In the genomic region with DNA sequence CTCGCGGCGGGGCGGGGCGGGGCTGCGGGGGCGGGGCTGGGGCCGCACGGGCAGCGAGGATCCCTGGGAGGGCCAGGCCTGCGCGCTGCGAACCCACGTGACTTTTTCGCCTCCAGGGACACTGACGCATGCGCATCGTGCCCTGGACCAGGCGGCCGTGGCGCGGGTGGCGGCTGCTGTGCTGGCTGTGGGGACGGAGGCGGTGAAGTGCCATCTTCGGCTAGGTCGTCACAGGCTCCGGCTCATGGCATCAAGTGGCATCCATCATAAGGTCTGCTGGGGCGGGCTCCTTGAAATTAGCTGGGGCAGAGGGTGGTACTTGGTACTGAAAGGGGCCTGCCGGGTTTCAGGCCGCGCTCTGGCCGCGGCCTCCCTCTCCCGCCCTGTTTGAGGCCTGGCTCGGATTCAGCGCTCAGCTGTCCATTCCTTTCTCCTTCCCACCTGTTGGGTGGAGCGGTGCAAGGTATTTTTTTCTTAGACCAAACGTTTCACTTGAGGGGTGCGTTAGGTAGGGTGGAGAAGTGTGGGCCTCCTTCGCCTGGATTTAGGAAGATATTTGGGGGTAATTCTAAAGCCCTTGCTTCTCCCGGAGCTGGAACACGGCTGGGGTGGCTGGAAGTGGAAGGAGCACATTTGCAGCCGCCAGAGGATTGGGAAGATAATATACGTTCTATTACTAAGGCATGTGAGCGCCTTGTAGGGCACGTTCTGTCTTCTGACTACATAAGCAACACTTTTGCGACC, we compare ENCODE assay signal across 8 cellular contexts. TPM values are rescaled to one million over a fixed set of nuclear protein-coding genes. Genes with fewer than 3 reads are reported as not detected.
A peak's percentile ranks its signal among the peaks of the same experiment; 100 is the strongest.
DNase-seq lines count a peak whose midpoint lies in the region; ATAC-seq and TF ChIP-seq lines count a peak whose summit lies in the region.

Gene PRPF39, plus strand, starts transcription at position 138 of the 744 bp plus-strand sequence. CDS start 11,124 bp downstream, outside the sequence.

- TF ChIP-seq CTCF in KMS-11 (conservative IDR thresholded peaks at IDR 0.05; ENCODE audit: low read depth, low read length) (no peak), Panc1 (IDR thresholded peaks at IDR 0.05) (no peak), esophagus muscularis mucosa (IDR thresholded peaks at IDR 0.05) (no peak)

- H3K79me2 ChIP-seq in KMS-11 (ENCODE audit: insufficient read depth, low read depth) = peaks cover 50% of the 10 kb centered on the region

- POLR2A ChIA-PET in Panc1 (lab: Charles Lee) = no interaction called here

- in situ Hi-C loops in Panc1 (cut with HindIII; ENCODE audit: low pct_unique_long_range_greater_than_20kb, low sequenced_read_pairs) = no loop called here

- H3K27me3 Mint-ChIP-seq in activated T-cell treated with anti-CD3 and anti-CD28 coated beads, Interleukin-2, amount 50 U/mL, for 72 hours (ENCODE audit: low read depth) = no peaks in the 10 kb centered on the region

- CTCF ChIA-PET in Panc1 (lab: Charles Lee) = no interaction called here

- WGBS in esophagus muscularis mucosa = under 1% methylated on average over 20 of the region's 48 CpGs

- peak within 1 kb of the TSS; percentile 64 for H3K4me2 ChIP-seq in KMS-11

- no TSS peak for BruUV-seq in Panc1 (replicated peaks; lab: Mats Ljungman, UMichigan)

- DNase-seq in DMS79 treated with DMSO at 0.1 percent for 48 hours (lab: John Stamatoyannopoulos, UW) = peak; percentile 98
- DNase-seq in Panc1 (ENCODE audit: low read depth, low spot score) = peak; percentile 35
- peak; percentile 97 for DNase-seq in activated T-cell treated with anti-CD3 and anti-CD28 coated beads, Interleukin-2, amount 50 U/mL, for 72 hours
- peak; percentile 97 for DNase-seq in esophagus muscularis mucosa (ENCODE audit: extremely low spot score)
- peak; percentile 86 for DNase-seq in stimulated activated CD8-positive, alpha-beta memory T cell treated with anti-CD3 and anti-CD28 coated beads, Interleukin-7, amount 100 ng/mL, for 24 hours (ENCODE audit: low read depth)

- peak; percentile 94 for ATAC-seq in GM21786 (IDR thresholded peaks at IDR 0.05; ENCODE audit: unreplicated experiment)
- peak; percentile 98 for ATAC-seq in Panc1
- peak; percentile 99 for ATAC-seq in activated T-cell treated with anti-CD3 and anti-CD28 coated beads, Interleukin-2, amount 50 U/mL, for 72 hours (replicated peaks in 1 of 2)

- H3K4me3 ChIP-seq in KMS-11 (IDR thresholded peaks at IDR 0.05; ENCODE audit: insufficient read depth, low read depth, low read length) (no peak within 1 kb of the TSS), Panc1 (ENCODE audit: low read depth in 2 of 2, low read length in 2 of 2) (peak within 1 kb of the TSS; percentile 77 to 85), esophagus muscularis mucosa (peak within 1 kb of the TSS; percentile 59 to 74 (median 68)), muscle layer of duodenum (ENCODE audit: low read depth in 1 of 2, low read length in 2 of 2) (peak within 1 kb of the TSS; percentile 84 to 88)

- no peaks in the 10 kb centered on the region for H3K27me3 ChIP-seq in KMS-11 (ENCODE audit: insufficient read depth, low read depth)
- no peaks in the 10 kb centered on the region for H3K27me3 ChIP-seq in Panc1 (ENCODE audit: control insufficient read depth, insufficient read depth, low read length)
- no peaks in the 10 kb centered on the region for H3K27me3 ChIP-seq in esophagus muscularis mucosa
- no peaks in the 10 kb centered on the region for H3K27me3 ChIP-seq in muscle layer of duodenum (ENCODE audit: low read depth, low read length)

- TF ChIP-seq EP300 in esophagus muscularis mucosa (IDR thresholded peaks at IDR 0.05) = no peak

- H3K4me3 Mint-ChIP-seq in activated T-cell treated with anti-CD3 and anti-CD28 coated beads, Interleukin-2, amount 50 U/mL, for 72 hours = peak within 1 kb of the TSS; percentile 94 to 98

- H3K4me1 Mint-ChIP-seq in activated T-cell treated with anti-CD3 and anti-CD28 coated beads, Interleukin-2, amount 50 U/mL, for 72 hours (ENCODE audit: low read depth) = peaks cover 47% of the 10 kb centered on the region

- peak; percentile 80 for TF ChIP-seq POLR2A in esophagus muscularis mucosa (IDR thresholded peaks at IDR 0.05; ENCODE audit: low read depth)

- H3K27ac Mint-ChIP-seq in activated T-cell treated with anti-CD3 and anti-CD28 coated beads, Interleukin-2, amount 50 U/mL, for 72 hours = peak within 1 kb of the TSS; percentile 97

- H3K27ac ChIP-seq in KMS-11 (peak within 1 kb of the TSS; percentile 60; the same call in 1 of the 2 replicates), Panc1 (ENCODE audit: low read length) (peak within 1 kb of the TSS; percentile 94), esophagus muscularis mucosa (replicated peaks in 1 of 4) (peak within 1 kb of the TSS; percentile 81 to 85 (median 83)), muscle layer of duodenum (ENCODE audit: low read length) (peak within 1 kb of the TSS; percentile 97)

- peak within 1 kb of the TSS; percentile 68; the same call in 1 of the 2 replicates for H3K9ac ChIP-seq in KMS-11

- intact Hi-C loops in Panc1 (cut with micrococcal nuclease; ENCODE audit: unreplicated experiment) (no loop called here), esophagus muscularis mucosa (cut with DNase I) (loop anchor here (5.0 to 10.0 kb wide), 3 partner anchors 48 to 169 kb away; partner anchors contain the start of genes FKBP3, KLHL28 and TOGARAM1)

- H3K9me3 Mint-ChIP-seq in activated T-cell treated with anti-CD3 and anti-CD28 coated beads, Interleukin-2, amount 50 U/mL, for 72 hours = no peaks in the 10 kb centered on the region

- H3K9me3 ChIP-seq in Panc1 (ENCODE audit: control insufficient read depth, insufficient read depth, low read depth, low read length) (no peaks in the 10 kb centered on the region), esophagus muscularis mucosa (no peaks in the 10 kb centered on the region), muscle layer of duodenum (ENCODE audit: control insufficient read depth in 1 of 2, low read length in 2 of 2) (no peaks in the 10 kb centered on the region)

- H3K4me1 ChIP-seq in KMS-11 (ENCODE audit: low read depth, poor library complexity, severe bottlenecking) (peaks cover 24% of the 10 kb centered on the region), Panc1 (ENCODE audit: control insufficient read depth, insufficient read depth, low read length) (peaks cover 8% of the 10 kb centered on the region), esophagus muscularis mucosa (peaks cover 17 to 52% (median 47%) of the 10 kb centered on the region in 4 donors), muscle layer of duodenum (ENCODE audit: control insufficient read depth in 1 of 2, insufficient read depth in 2 of 2, low read length in 2 of 2) (peaks cover 5 to 23% of the 10 kb centered on the region in 2 donors)

- peaks cover 4 to 8% of the 10 kb centered on the region in 2 donors for H3K36me3 Mint-ChIP-seq in activated T-cell treated with anti-CD3 and anti-CD28 coated beads, Interleukin-2, amount 50 U/mL, for 72 hours (ENCODE audit: insufficient read depth in 2 of 2)

- H3K36me3 ChIP-seq in KMS-11 (ENCODE audit: insufficient read depth) (no peaks in the 10 kb centered on the region), Panc1 (ENCODE audit: control insufficient read depth, insufficient read depth, low read length) (peaks cover 8% of the 10 kb centered on the region), esophagus muscularis mucosa (no peaks in the 10 kb centered on the region), muscle layer of duodenum (ENCODE audit: control insufficient read depth in 1 of 2, insufficient read depth in 2 of 2, low read length in 2 of 2) (no peaks in the 10 kb centered on the region)

- peak within 1 kb of the TSS; percentile 90 for H2AFZ ChIP-seq in KMS-11 (ENCODE audit: low read depth)

- H4K20me1 ChIP-seq in KMS-11 (ENCODE audit: insufficient read depth) = no peaks in the 10 kb centered on the region

RNA-seq across cellular contexts. Expression of gene PRPF39, which starts in this region (rescaled TPM):
- total RNA-seq in Panc1 (2021; ENCODE audit: unreplicated experiment) = 30.7 TPM
- 17.4 TPM for polyA plus RNA-seq in Panc1 (2012; ENCODE audit: insufficient read length)
- 10 to 100 TPM; 40.5 to 49.7 TPM for total RNA-seq in activated T-cell treated with anti-CD3 and anti-CD28 coated beads, Interleukin-2, amount 50 U/mL, for 72 hours
- 10 to 100 TPM; 11.7 to 33.6 (median 16.8) TPM for total RNA-seq in esophagus muscularis mucosa

Comparison
In these comparisons a context has a peak if more than half of its experiments do, and no peak if none do; other contexts are left out.
1. DNase-seq: peak in every context shown above with its lines; median percentile 98 in DMS79 treated with DMSO at 0.1 percent for 48 hours; 97 in activated T-cell treated with anti-CD3 and anti-CD28 coated beads, Interleukin-2, amount 50 U/mL, for 72 hours; 97 in esophagus muscularis mucosa; 86 in stimulated activated CD8-positive, alpha-beta memory T cell treated with anti-CD3 and anti-CD28 coated beads, Interleukin-7, amount 100 ng/mL, for 24 hours; 35 in Panc1.